In the genomic region with DNA sequence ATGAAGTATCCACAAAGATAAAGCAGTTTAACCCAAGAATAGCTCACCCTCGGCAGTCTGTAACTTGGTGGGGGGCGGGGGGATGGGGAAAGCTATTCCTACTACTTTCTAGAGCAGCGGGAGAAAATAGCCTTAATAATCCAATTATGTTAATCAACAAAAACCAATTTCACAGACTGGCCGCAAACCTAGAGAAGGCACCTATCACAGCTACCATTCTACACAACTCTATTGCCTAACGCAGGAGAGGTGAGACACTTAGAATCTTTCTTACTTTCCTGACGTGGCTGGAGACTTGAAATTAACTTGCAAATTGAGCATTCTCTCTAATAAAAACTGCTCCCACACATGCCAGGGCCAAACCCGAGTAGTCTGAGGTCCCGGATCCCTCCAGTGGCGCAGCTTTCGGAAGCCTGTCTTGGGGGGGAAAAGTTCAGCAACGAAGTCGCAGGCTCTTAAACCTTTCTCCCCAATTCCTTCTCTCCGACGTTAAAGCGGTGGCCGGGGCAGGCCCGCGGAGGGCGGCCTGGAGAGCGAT, we compare ENCODE assay signal across 1 cellular context.
TF ChIP-seq lines count a peak whose summit lies in the region.

No MANE protein-coding gene starts in this region.

TF ChIP-seq in H1, 55 proteins besides CTCF, POLR2A, EP300 and RAD21:
- TF ChIP-seq FOSL1 (IDR thresholded peaks at IDR 0.05; ENCODE audit: insufficient read depth, low read depth, low read length) (no peak), TAF1 (IDR thresholded peaks at IDR 0.05; ENCODE audit: low read depth, low read length) (no peak), RXRA (IDR thresholded peaks at IDR 0.05; ENCODE audit: insufficient read depth, low read depth, low read length) (no peak), SRF (IDR thresholded peaks at IDR 0.05; ENCODE audit: low read depth, low read length) (no peak), CHD1 (IDR thresholded peaks at IDR 0.05; ENCODE audit: low read depth, low read length) (no peak), SIRT6 (IDR thresholded peaks at IDR 0.05; ENCODE audit: low read length) (no peak), POLR2AphosphoS5 (IDR thresholded peaks at IDR 0.05; ENCODE audit: low read depth, low read length) (no peak), EZH2 (IDR thresholded peaks at IDR 0.05; ENCODE audit: low read depth, low read length, severe bottlenecking) (no peak), KDM4A (IDR thresholded peaks at IDR 0.05; ENCODE audit: low read depth, low read length, severe bottlenecking) (peak; percentile 72), SP4 (IDR thresholded peaks at IDR 0.05; ENCODE audit: low read length) (no peak), RFX5 (IDR thresholded peaks at IDR 0.05; ENCODE audit: borderline replicate concordance, low read depth, low read length) (no peak), YY1 (IDR thresholded peaks at IDR 0.05; ENCODE audit: low read depth, low read length) (no peak), TCF12 (IDR thresholded peaks at IDR 0.05; ENCODE audit: low read depth, low read length) (no peak), TEAD4 (IDR thresholded peaks at IDR 0.05; ENCODE audit: low read depth, low read length) (no peak), CBX5 (IDR thresholded peaks at IDR 0.05; ENCODE audit: low read depth, low read length) (no peak), SIX5 (IDR thresholded peaks at IDR 0.05; ENCODE audit: low read depth, low read length) (no peak), GABPA (IDR thresholded peaks at IDR 0.05; ENCODE audit: borderline replicate concordance, insufficient read depth, low read length) (no peak), KDM5A (IDR thresholded peaks at IDR 0.05; ENCODE audit: low read length) (no peak), HDAC6 (IDR thresholded peaks at IDR 0.05; ENCODE audit: low read depth, low read length) (no peak), RNF2 (IDR thresholded peaks at IDR 0.05; ENCODE audit: borderline replicate concordance, low read depth, low read length, missing control alignments, poor library complexity, severe bottlenecking) (no peak), SIN3A (conservative IDR thresholded peaks at IDR 0.05 in 1 of 2, IDR thresholded peaks at IDR 0.05 in 1 of 2; ENCODE audit: low read depth in 1 of 2, low read length in 2 of 2) (peak in 1 of 2 experiments; percentile 12; a peak in 1 of 4 replicates)
- TF ChIP-seq, protein P1, sequence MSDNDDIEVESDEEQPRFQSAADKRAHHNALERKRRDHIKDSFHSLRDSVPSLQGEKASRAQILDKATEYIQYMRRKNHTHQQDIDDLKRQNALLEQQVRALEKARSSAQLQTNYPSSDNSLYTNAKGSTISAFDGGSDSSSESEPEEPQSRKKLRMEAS (IDR thresholded peaks at IDR 0.05): no peak
- TF ChIP-seq, protein P2, sequence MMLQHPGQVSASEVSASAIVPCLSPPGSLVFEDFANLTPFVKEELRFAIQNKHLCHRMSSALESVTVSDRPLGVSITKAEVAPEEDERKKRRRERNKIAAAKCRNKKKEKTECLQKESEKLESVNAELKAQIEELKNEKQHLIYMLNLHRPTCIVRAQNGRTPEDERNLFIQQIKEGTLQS (IDR thresholded peaks at IDR 0.05; ENCODE audit: insufficient read depth, low read depth, low read length): no peak
- TF ChIP-seq, protein P3, sequence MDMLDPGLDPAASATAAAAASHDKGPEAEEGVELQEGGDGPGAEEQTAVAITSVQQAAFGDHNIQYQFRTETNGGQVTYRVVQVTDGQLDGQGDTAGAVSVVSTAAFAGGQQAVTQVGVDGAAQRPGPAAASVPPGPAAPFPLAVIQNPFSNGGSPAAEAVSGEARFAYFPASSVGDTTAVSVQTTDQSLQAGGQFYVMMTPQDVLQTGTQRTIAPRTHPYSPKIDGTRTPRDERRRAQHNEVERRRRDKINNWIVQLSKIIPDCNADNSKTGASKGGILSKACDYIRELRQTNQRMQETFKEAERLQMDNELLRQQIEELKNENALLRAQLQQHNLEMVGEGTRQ (IDR thresholded peaks at IDR 0.05; ENCODE audit: low read length): no peak
- TF ChIP-seq, protein P4, sequence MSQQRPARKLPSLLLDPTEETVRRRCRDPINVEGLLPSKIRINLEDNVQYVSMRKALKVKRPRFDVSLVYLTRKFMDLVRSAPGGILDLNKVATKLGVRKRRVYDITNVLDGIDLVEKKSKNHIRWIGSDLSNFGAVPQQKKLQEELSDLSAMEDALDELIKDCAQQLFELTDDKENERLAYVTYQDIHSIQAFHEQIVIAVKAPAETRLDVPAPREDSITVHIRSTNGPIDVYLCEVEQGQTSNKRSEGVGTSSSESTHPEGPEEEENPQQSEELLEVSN (IDR thresholded peaks at IDR 0.05): 0 out of 2 replicates have a peak, but pooled peaks have one; percentile 8
